Comparison of ENCODE assay signal across 20 cellular contexts in genomic region chr10:58951750-58952149, GRCh38.
DNase-seq lines count a peak whose midpoint lies in the region; FAIRE-seq and TF ChIP-seq lines count a peak whose summit lies in the region.
"Had no signal": no experiment of that assay in that cellular context is flagged by ENCODE, and none has a peak within 500 bp of the region (broad histone marks: within the 10 kb centered on the region; RNA-seq: fewer than 3 reads in every experiment).

No MANE protein-coding gene starts in this region.

- H3K27ac Mint-ChIP-seq in HFFc6 = peak overlapping the region; percentile 60; the same call in 1 of the 2 replicates
- H3K27ac Mint-ChIP-seq: activated naive CD4-positive, alpha-beta T cell treated with anti-CD3 and anti-CD28 coated beads, Interleukin-2, amount 50 U/mL, for 24 hours; naive thymus-derived CD8-positive, alpha-beta T cell; type B pancreatic cell had no signal

- no peak overlapping the region for H3K4me3 Mint-ChIP-seq in HFFc6
- H3K4me3 Mint-ChIP-seq: activated naive CD4-positive, alpha-beta T cell treated with anti-CD3 and anti-CD28 coated beads, Interleukin-2, amount 50 U/mL, for 24 hours; naive thymus-derived CD8-positive, alpha-beta T cell; type B pancreatic cell had no signal

- H3K9me3 ChIP-seq in muscle layer of duodenum (ENCODE audit: control insufficient read depth in 1 of 2, low read length in 2 of 2) = no peaks in the 10 kb centered on the region
- H3K9me3 ChIP-seq: HAP-1, SK-N-SH had no signal

- H3K4me1 Mint-ChIP-seq in HFFc6 (ENCODE audit: low read depth) = peaks cover 42% of the 10 kb centered on the region
- H3K4me1 Mint-ChIP-seq: activated naive CD4-positive, alpha-beta T cell treated with anti-CD3 and anti-CD28 coated beads, Interleukin-2, amount 50 U/mL, for 24 hours; naive thymus-derived CD8-positive, alpha-beta T cell had no signal

- DNase-seq in HFFc6 (peak; percentile 46), fibroblast of gingiva (ENCODE audit: low read depth) (peak; percentile 82), urothelium cell line (ENCODE audit: low spot score) (peak; percentile 47), ureter (ENCODE audit: low spot score) (no peak), amniotic stem cell (lab: John Stamatoyannopoulos, UW) (no peak), MV-4-11 (lab: John Stamatoyannopoulos, UW) (no peak)
- DNase-seq: activated CD4-positive, alpha-beta T cell treated with anti-CD3 and anti-CD28 coated beads for 48 hours; cerebellar nuclear complex; DND-41; KG1; naive thymus-derived CD8-positive, alpha-beta T cell; NCI-H1436 treated with DMSO at 0.1 percent for 48 hours; SK-N-SH had no signal

- peak overlapping the region; percentile 37 for H3K27ac ChIP-seq in muscle layer of duodenum (ENCODE audit: low read length)
- H3K27ac ChIP-seq: C4-2B, HL-60 had no signal

- no peak for FAIRE-seq in urothelium cell line (lab: Jason Lieb, UNC)
- FAIRE-seq: GM12878 had no signal

- no peaks in the 10 kb centered on the region for H3K9me3 Mint-ChIP-seq in HFFc6
- H3K9me3 Mint-ChIP-seq: activated naive CD4-positive, alpha-beta T cell treated with anti-CD3 and anti-CD28 coated beads, Interleukin-2, amount 50 U/mL, for 24 hours; naive thymus-derived CD8-positive, alpha-beta T cell had no signal

- H3K4me3 ChIP-seq in muscle layer of duodenum (ENCODE audit: low read depth in 1 of 2, low read length in 2 of 2) = no peak overlapping the region
- H3K4me3 ChIP-seq: GM12878, HAP-1 had no signal

- H3K27me3 ChIP-seq in muscle layer of duodenum (ENCODE audit: low read depth, low read length) = no peaks in the 10 kb centered on the region

- peaks cover 1% of the 10 kb centered on the region; the same call in 1 of the 2 replicates for H3K27me3 Mint-ChIP-seq in HFFc6 (ENCODE audit: insufficient read depth)
- H3K27me3 Mint-ChIP-seq: activated naive CD4-positive, alpha-beta T cell treated with anti-CD3 and anti-CD28 coated beads, Interleukin-2, amount 50 U/mL, for 24 hours; type B pancreatic cell had no signal

- no peaks in the 10 kb centered on the region for H3K36me3 Mint-ChIP-seq in HFFc6 (ENCODE audit: low read depth)
- H3K36me3 Mint-ChIP-seq: activated naive CD4-positive, alpha-beta T cell treated with anti-CD3 and anti-CD28 coated beads, Interleukin-2, amount 50 U/mL, for 24 hours; naive thymus-derived CD8-positive, alpha-beta T cell; type B pancreatic cell had no signal

- TF ChIP-seq CTCF in HFFc6 (IDR thresholded peaks at IDR 0.05) = no peak

- no peaks in the 10 kb centered on the region for H3K4me1 ChIP-seq in muscle layer of duodenum (ENCODE audit: control insufficient read depth in 1 of 2, insufficient read depth in 2 of 2, low read length in 2 of 2)
- H3K4me1 ChIP-seq: HAP-1 had no signal

- no peaks in the 10 kb centered on the region for H3K36me3 ChIP-seq in muscle layer of duodenum (ENCODE audit: control insufficient read depth in 1 of 2, insufficient read depth in 2 of 2, low read length in 2 of 2)
- H3K36me3 ChIP-seq: HAP-1 had no signal

Comparison
In these comparisons a context has a peak if more than half of its experiments do, and no peak if none do; other contexts are left out.
1. DNase-seq: peak in HFFc6 (single experiment), fibroblast of gingiva (single experiment) and urothelium cell line (single experiment); none in ureter (single experiment), amniotic stem cell (single experiment) and MV-4-11 (single experiment).